11 cellular contexts compared by ENCODE assay signal in the genomic region with DNA sequence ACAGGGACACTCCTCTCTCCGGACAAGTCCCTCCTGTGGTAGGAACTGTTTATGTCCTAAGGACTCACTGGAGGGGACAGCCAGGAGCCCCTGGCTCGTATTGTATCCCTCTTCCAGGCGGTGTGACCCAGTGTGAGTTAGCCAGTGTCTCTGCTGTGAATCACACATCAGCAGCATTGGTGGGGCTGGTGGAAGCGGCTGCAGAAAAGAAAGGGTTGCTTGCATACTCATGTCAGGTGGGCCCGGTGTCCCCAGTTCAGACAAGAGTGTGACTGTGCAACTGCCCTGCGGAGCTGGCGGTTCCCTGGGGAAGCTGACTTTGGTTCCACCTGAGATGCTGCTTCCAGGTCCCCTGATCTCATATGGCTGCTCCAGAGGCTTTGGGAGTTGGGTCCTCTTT.
DNase-seq lines count a peak whose midpoint lies in the region; ATAC-seq and TF ChIP-seq lines count a peak whose summit lies in the region.
"Had no signal": no experiment of that assay in that cellular context is flagged by ENCODE, and none has a peak within 500 bp of the region (broad histone marks: within the 10 kb centered on the region; RNA-seq: fewer than 3 reads in every experiment).

No MANE protein-coding gene starts in this region.

- H3K27me3 Mint-ChIP-seq in memory B cell, result no peaks in the 10 kb centered on the region
- peaks cover 1% of the 10 kb centered on the region for H3K27me3 Mint-ChIP-seq in endothelial cell (ENCODE audit: unreplicated experiment)

- TF ChIP-seq EP300 in stomach (IDR thresholded peaks at IDR 0.05), result no peak

- H3K4me3 Mint-ChIP-seq in memory B cell, result no peak overlapping the region
- H3K4me3 Mint-ChIP-seq in endothelial cell (ENCODE audit: unreplicated experiment), result no peak overlapping the region

- no peaks in the 10 kb centered on the region for H3K9me3 ChIP-seq in stomach

- H3K4me1 Mint-ChIP-seq in memory B cell (peaks cover 43% of the 10 kb centered on the region), endothelial cell (ENCODE audit: unreplicated experiment) (peaks cover 17% of the 10 kb centered on the region)

- H3K4me3 ChIP-seq in stomach, result no peak overlapping the region

- H3K27ac ChIP-seq in angular gyrus (ENCODE audit: low read depth, low read length), result peak overlapping the region; percentile 100
- peak overlapping the region; percentile 83 to 99 (median 95) for H3K27ac ChIP-seq in stomach

- H3K27me3 ChIP-seq in stomach, result no peaks in the 10 kb centered on the region

- TF ChIP-seq CTCF in stomach (IDR thresholded peaks at IDR 0.05), result no peak
- TF ChIP-seq CTCF in endothelial cell (IDR thresholded peaks at IDR 0.05; ENCODE audit: unreplicated experiment), result no peak

- peaks cover 82 to 100% (median 94%) of the 10 kb centered on the region in 4 donors for H3K4me1 ChIP-seq in stomach

- ATAC-seq in memory B cell (ENCODE audit: low read depth), result no peak

- H3K36me3 Mint-ChIP-seq in memory B cell (no peaks in the 10 kb centered on the region), endothelial cell (ENCODE audit: low read depth, unreplicated experiment) (no peaks in the 10 kb centered on the region)

- DNase-seq in HCEC 1CT, result peak; percentile 67
- no peak for DNase-seq in memory B cell (ENCODE audit: low spot score in 2 of 2)
- DNase-seq in stomach, result no peak
- DNase-seq in inferior parietal cortex (ENCODE audit: extremely low spot score), result no peak
- no peak for DNase-seq in endothelial cell (ENCODE audit: low spot score)
- DNase-seq in NCI-H1694 treated with DMSO at 0.1 percent for 48 hours (lab: John Stamatoyannopoulos, UW), result no peak
- no peak for DNase-seq in NCI-H2171 (lab: John Stamatoyannopoulos, UW)
- DNase-seq: DMS 273 treated with DMSO at 0.1 percent for 48 hours; NCI-H510A; stimulated activated CD4-positive, alpha-beta T cell treated with anti-CD3 and anti-CD28 coated beads, Interleukin-1b, Interleukin-23, amount 100 ng/mL, for 48 hours had no signal

- H3K27ac Mint-ChIP-seq in memory B cell, result peak overlapping the region; percentile 85
- H3K27ac Mint-ChIP-seq in endothelial cell (ENCODE audit: unreplicated experiment), result no peak overlapping the region

- 91 to 95% (median 92%) methylated on average over 7 of the region's 7 CpGs for WGBS in stomach, 5 donors

- H3K9me3 Mint-ChIP-seq in memory B cell (no peaks in the 10 kb centered on the region), endothelial cell (ENCODE audit: unreplicated experiment) (no peaks in the 10 kb centered on the region)

- no peak for TF ChIP-seq POLR2A in stomach (IDR thresholded peaks at IDR 0.05)

- intact Hi-C loops in stomach (cut with DNase I; ENCODE audit: low total_unique reads), result no loop called here

- H3K36me3 ChIP-seq in stomach, result peaks cover 5 to 33% (median 30%) of the 10 kb centered on the region in 4 donors
